8 cellular contexts compared by ENCODE assay signal in genomic region chr2:217610411-217610814, GRCh38.
DNase-seq lines count a peak whose midpoint lies in the region; TF ChIP-seq lines count a peak whose summit lies in the region.

No MANE protein-coding gene starts in this region.

- H3K36me3 ChIP-seq in MM.1S (replicated peaks; ENCODE audit: insufficient read depth, low read length) (no peaks in the 10 kb centered on the region), prostate gland (no peaks in the 10 kb centered on the region)

- H2AFZ ChIP-seq in MM.1S (ENCODE audit: low read length): peak overlapping the region; percentile 38

- H3K79me2 ChIP-seq in MM.1S (ENCODE audit: low read length): no peaks in the 10 kb centered on the region

- H3K4me3 ChIP-seq in MM.1S (ENCODE audit: low read length) (peak overlapping the region; percentile 29; the same call in 1 of the 2 replicates), prostate gland (no peak overlapping the region)

- no peak overlapping the region for H3K4me3 Mint-ChIP-seq in nephron progenitor cell

- TF ChIP-seq CTCF in MM.1S (IDR thresholded peaks at IDR 0.05; ENCODE audit: low read length): no peak
- no peak for TF ChIP-seq CTCF in nephron progenitor cell (IDR thresholded peaks at IDR 0.05)
- no peak for TF ChIP-seq CTCF in prostate gland (IDR thresholded peaks at IDR 0.05)

- H3K4me1 Mint-ChIP-seq in nephron progenitor cell: peaks cover 57% of the 10 kb centered on the region

- H3K9me3 Mint-ChIP-seq in nephron progenitor cell: no peaks in the 10 kb centered on the region

- H3F3A ChIP-seq in MM.1S (ENCODE audit: insufficient read depth, low read length): peaks cover 23% of the 10 kb centered on the region

- H3K27ac Mint-ChIP-seq in nephron progenitor cell: peak overlapping the region; percentile 62

- H3K9me2 ChIP-seq in MM.1S (replicated peaks; ENCODE audit: insufficient read depth, low read length): no peaks in the 10 kb centered on the region

- peak; percentile 93 for DNase-seq in DMS153 treated with DMSO at 0.1 percent for 48 hours (lab: John Stamatoyannopoulos, UW; ENCODE audit: unreplicated experiment)
- peak; percentile 97 for DNase-seq in MM.1S
- peak; percentile 10 for DNase-seq in activated CD8-positive, alpha-beta memory T cell treated with anti-CD3 and anti-CD28 coated beads, Interleukin-2, amount 50 U/mL, for 24 hours (ENCODE audit: extremely low read depth)
- DNase-seq in nephron progenitor cell: no peak
- DNase-seq in KG1 (lab: John Stamatoyannopoulos, UW): no peak
- no peak for DNase-seq in prostate gland (ENCODE audit: low spot score)
- no peak for DNase-seq in NCI-H524 treated with DMSO at 0.1 percent for 48 hours (lab: John Stamatoyannopoulos, UW)
- no peak for DNase-seq in DMS114 treated with DMSO at 0.1 percent for 48 hours (lab: John Stamatoyannopoulos, UW; ENCODE audit: unreplicated experiment)

- intact Hi-C loops in prostate gland (cut with DNase I): no loop called here

- 49% methylated on average over 6 of the region's 6 CpGs for WGBS in prostate gland

- H3K27me3 Mint-ChIP-seq in nephron progenitor cell (ENCODE audit: low read depth, poor library complexity): peaks cover 12% of the 10 kb centered on the region

- H3K27me3 ChIP-seq in MM.1S (replicated peaks; ENCODE audit: insufficient read depth, low read length) (no peaks in the 10 kb centered on the region), prostate gland (replicated peaks; ENCODE audit: insufficient read depth) (no peaks in the 10 kb centered on the region)

- peak overlapping the region; percentile 72 for H3K9ac ChIP-seq in MM.1S (ENCODE audit: low read length)

- H3K9me3 ChIP-seq in MM.1S (replicated peaks; ENCODE audit: insufficient read depth, low read length) (no peaks in the 10 kb centered on the region), prostate gland (no peaks in the 10 kb centered on the region)

- H4K20me1 ChIP-seq in MM.1S (ENCODE audit: insufficient read depth, low read length): no peaks in the 10 kb centered on the region

- H3K27ac ChIP-seq in MM.1S (ENCODE audit: low read length) (peak overlapping the region; percentile 99), prostate gland (no peak overlapping the region)

- H3K4me1 ChIP-seq in MM.1S (ENCODE audit: low read length): peaks cover 28% of the 10 kb centered on the region
- no peaks in the 10 kb centered on the region for H3K4me1 ChIP-seq in prostate gland (replicated peaks)

- no peaks in the 10 kb centered on the region for H3K36me3 Mint-ChIP-seq in nephron progenitor cell (ENCODE audit: low read depth)

- peak overlapping the region; percentile 70 for H3K4me2 ChIP-seq in MM.1S (ENCODE audit: low read depth, low read length)

- no peak for TF ChIP-seq POLR2A in prostate gland (IDR thresholded peaks at IDR 0.05)

Comparison
In these comparisons a context has a peak if more than half of its experiments do, and no peak if none do; other contexts are left out.
1. DNase-seq: peak in DMS153 treated with DMSO at 0.1 percent for 48 hours (single experiment), MM.1S (single experiment) and activated CD8-positive, alpha-beta memory T cell treated with anti-CD3 and anti-CD28 coated beads, Interleukin-2, amount 50 U/mL, for 24 hours (single experiment); none in nephron progenitor cell (single experiment), KG1 (single experiment), prostate gland (single experiment), NCI-H524 treated with DMSO at 0.1 percent for 48 hours (single experiment) and DMS114 treated with DMSO at 0.1 percent for 48 hours (single experiment).